Comparison of ENCODE assay signal across 8 cellular contexts in genomic region chr19:13866463-13867046, GRCh38. TPM values are rescaled to one million over a fixed set of nuclear protein-coding genes. Genes with fewer than 3 reads are reported as not detected.
DNase-seq lines count a peak whose midpoint lies in the region; ATAC-seq and TF ChIP-seq lines count a peak whose summit lies in the region.

No MANE protein-coding gene starts in this region.

- no peaks in the 10 kb centered on the region for H3K9me3 ChIP-seq in skeletal muscle tissue (ENCODE audit: control insufficient read depth in 3 of 3, low read length in 3 of 3)

- H3K9me3 Mint-ChIP-seq in T-helper 1 cell treated with Interleukin-12 subunit alpha and Interleukin-12 subunit beta and Interleukin-4 antibody, amounts not matched to agents 30 μg/mL and 1 μg/mL, for 36 hours: no peaks in the 10 kb centered on the region
- H3K9me3 Mint-ChIP-seq in WTC11: no peaks in the 10 kb centered on the region

- DNase-seq in T-helper 1 cell (no peak), WTC11 (ENCODE audit: low spot score) (no peak), fibroblast of villous mesenchyme (ENCODE audit: low read depth) (no peak), SKM-1 (lab: John Stamatoyannopoulos, UW; ENCODE audit: unreplicated experiment) (no peak), HuH-7 (ENCODE audit: low spot score) (no peak), NCI-H510A (lab: John Stamatoyannopoulos, UW) (no peak)

- TF ChIP-seq CTCF in WTC11 (IDR thresholded peaks at IDR 0.05): no peak
- TF ChIP-seq CTCF in fibroblast of villous mesenchyme (IDR thresholded peaks at IDR 0.05; ENCODE audit: insufficient read depth, low read depth, low read length): no peak

- peaks cover 4% of the 10 kb centered on the region for H3K36me3 Mint-ChIP-seq in T-helper 1 cell treated with Interleukin-12 subunit alpha and Interleukin-12 subunit beta and Interleukin-4 antibody, amounts not matched to agents 30 μg/mL and 1 μg/mL, for 36 hours (ENCODE audit: low read depth)
- no peaks in the 10 kb centered on the region for H3K36me3 Mint-ChIP-seq in WTC11

- H3K27ac ChIP-seq in skeletal muscle tissue (ENCODE audit: low read depth, low read length): no peak overlapping the region

- peak overlapping the region; percentile 43 for H3K27ac Mint-ChIP-seq in T-helper 1 cell treated with Interleukin-12 subunit alpha and Interleukin-12 subunit beta and Interleukin-4 antibody, amounts not matched to agents 30 μg/mL and 1 μg/mL, for 36 hours
- no peak overlapping the region for H3K27ac Mint-ChIP-seq in WTC11

- H3K9ac ChIP-seq in skeletal muscle tissue (ENCODE audit: low read depth in 1 of 3, low read length in 3 of 3): peak overlapping the region; percentile 61 to 85 (median 65)

- H3K4me1 Mint-ChIP-seq in T-helper 1 cell treated with Interleukin-12 subunit alpha and Interleukin-12 subunit beta and Interleukin-4 antibody, amounts not matched to agents 30 μg/mL and 1 μg/mL, for 36 hours (ENCODE audit: low read depth): peaks cover 24% of the 10 kb centered on the region
- H3K4me1 Mint-ChIP-seq in WTC11: peaks cover 11% of the 10 kb centered on the region

- H3K36me3 ChIP-seq in skeletal muscle tissue (ENCODE audit: control insufficient read depth in 3 of 3, insufficient read depth in 3 of 3, low read length in 3 of 3): no peaks in the 10 kb centered on the region

- peaks cover 0 to 20% (median 6%) of the 10 kb centered on the region in 3 donors for H3K27me3 ChIP-seq in skeletal muscle tissue (ENCODE audit: control insufficient read depth in 3 of 3, insufficient read depth in 3 of 3, low read length in 3 of 3)

- no peak for ATAC-seq in WTC11

- POLR2A ChIA-PET in WTC11 (lab: Charles Lee): no interaction called here

- H3K4me1 ChIP-seq in skeletal muscle tissue (ENCODE audit: control insufficient read depth in 3 of 3, insufficient read depth in 3 of 3, low read length in 3 of 3): peaks cover 8 to 19% (median 13%) of the 10 kb centered on the region in 3 donors

- H3K4me3 ChIP-seq in fibroblast of villous mesenchyme (ENCODE audit: low read depth, low read length) (peak overlapping the region; percentile 61), skeletal muscle tissue (ENCODE audit: low read length in 3 of 3) (peak overlapping the region; percentile 56 to 68 (median 61))

- CTCF ChIA-PET in WTC11 (lab: Charles Lee): no interaction called here

- H3K27me3 Mint-ChIP-seq in T-helper 1 cell treated with Interleukin-12 subunit alpha and Interleukin-12 subunit beta and Interleukin-4 antibody, amounts not matched to agents 30 μg/mL and 1 μg/mL, for 36 hours (ENCODE audit: low read depth): peaks cover 43% of the 10 kb centered on the region
- H3K27me3 Mint-ChIP-seq in WTC11 (ENCODE audit: low read depth): peaks cover 86% of the 10 kb centered on the region

- H3K4me3 Mint-ChIP-seq in T-helper 1 cell treated with Interleukin-12 subunit alpha and Interleukin-12 subunit beta and Interleukin-4 antibody, amounts not matched to agents 30 μg/mL and 1 μg/mL, for 36 hours: peak overlapping the region; percentile 68
- H3K4me3 Mint-ChIP-seq in WTC11: peak overlapping the region; percentile 71

TF ChIP-seq in WTC11, 78 proteins besides CTCF, POLR2A, EP300 and RAD21 (continues in another document):
- no peak for TF ChIP-seq FOXP1 (CRISPR knock-in tag; IDR thresholded peaks at IDR 0.05; ENCODE audit: borderline replicate concordance)
- TF ChIP-seq NFYB (CRISPR knock-in tag; conservative IDR thresholded peaks at IDR 0.05; ENCODE audit: low read depth): no peak
- TF ChIP-seq ERG (CRISPR knock-in tag; IDR thresholded peaks at IDR 0.05): no peak
- no peak for TF ChIP-seq OVOL2 (CRISPR knock-in tag; IDR thresholded peaks at IDR 0.05; ENCODE audit: borderline replicate concordance)
- no peak for TF ChIP-seq MAX (CRISPR knock-in tag; IDR thresholded peaks at IDR 0.05)
- TF ChIP-seq JAZF1 (CRISPR knock-in tag; IDR thresholded peaks at IDR 0.05): no peak
- TF ChIP-seq E2F4 (CRISPR knock-in tag; IDR thresholded peaks at IDR 0.05; ENCODE audit: borderline replicate concordance, low read depth): no peak
- no peak for TF ChIP-seq CBFB (CRISPR knock-in tag; IDR thresholded peaks at IDR 0.05; ENCODE audit: low read depth)
- TF ChIP-seq ELF4 (CRISPR knock-in tag; IDR thresholded peaks at IDR 0.05; ENCODE audit: low read depth): no peak
- TF ChIP-seq ZNF281 (CRISPR knock-in tag; IDR thresholded peaks at IDR 0.05): no peak
- no peak for TF ChIP-seq PRDM15 (CRISPR knock-in tag; IDR thresholded peaks at IDR 0.05)
- no peak for TF ChIP-seq ZMAT4 (CRISPR knock-in tag; IDR thresholded peaks at IDR 0.05)

RNA-seq across cellular contexts. Expression of gene NANOS3, which starts 10.4 kb away (rescaled TPM):
- total RNA-seq in WTC11 (2021) (0.66 to 1.1 TPM (median 0.71 TPM) in 3 replicates), fibroblast of villous mesenchyme (0.64 TPM in 1 of 2 replicates, not detected in the other), skeletal muscle tissue (not detected)

RNA-seq across cellular contexts. Expression of gene BRME1, which starts 39.4 kb away (rescaled TPM):
- total RNA-seq in WTC11 (2021): 5.0 to 7.2 TPM (median 6.4 TPM) in 3 replicates
- total RNA-seq in fibroblast of villous mesenchyme: 0.32 and 0.43 TPM in 2 replicates
- 1.6 TPM for total RNA-seq in skeletal muscle tissue

RNA-seq across cellular contexts. Expression of gene CC2D1A, which starts 39.4 kb away (rescaled TPM):
- total RNA-seq in WTC11 (2021) (36.6 to 44.2 TPM (median 42.2 TPM) in 3 replicates), fibroblast of villous mesenchyme (18.6 and 22.9 TPM in 2 replicates), skeletal muscle tissue (2.1 TPM)
